ENCODE assay signal across 13 cellular contexts in the genomic region with DNA sequence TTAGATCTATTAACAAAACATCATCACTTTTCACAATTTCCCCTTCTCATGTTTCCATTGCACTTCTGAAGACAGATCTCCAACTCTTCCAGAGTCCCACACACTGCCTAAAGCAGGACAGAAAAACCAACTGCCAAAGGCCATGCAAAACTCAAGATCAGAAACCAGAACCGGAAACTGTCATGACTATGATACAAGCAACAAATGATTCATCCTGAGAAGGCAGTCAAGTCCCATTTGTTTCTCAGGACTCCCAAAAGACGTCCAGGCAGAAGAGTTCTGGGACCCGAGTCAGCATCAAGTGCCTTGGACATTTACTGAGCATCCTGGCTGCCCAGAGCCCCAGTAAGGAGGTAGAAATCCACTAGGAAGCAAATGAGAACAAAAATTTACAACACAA. TPM values are rescaled to one million over a fixed set of nuclear protein-coding genes. Genes with fewer than 3 reads are reported as not detected.
DNase-seq lines count a peak whose midpoint lies in the region; ATAC-seq, FAIRE-seq and TF ChIP-seq lines count a peak whose summit lies in the region.
"Had no signal": no experiment of that assay in that cellular context is flagged by ENCODE, and none has a peak within 500 bp of the region (broad histone marks: within the 10 kb centered on the region; RNA-seq: fewer than 3 reads in every experiment).

No MANE protein-coding gene starts in this region.

- CTCF ChIA-PET in IMR-90 (lab: Yijun Ruan, JAX) (no interaction called here), Caco-2 (lab: Charles Lee) (no interaction called here)

- intact Hi-C loops in IMR-90 (cut with micrococcal nuclease): no loop called here
- intact Hi-C loops in Caco-2 (cut with micrococcal nuclease; ENCODE audit: unreplicated experiment): no loop called here

- H4K8ac ChIP-seq in IMR-90 (ENCODE audit: low read depth in 2 of 2, low read length in 2 of 2): no peak overlapping the region

- no CpG with 5 or more reads among the region's 3 CpGs for WGBS in IMR-90 (ENCODE audit: extremely low coverage in 2 of 2, insufficient read length in 1 of 2), 2 experiments

- H3K27me3 ChIP-seq in IMR-90 (ENCODE audit: control insufficient read depth, insufficient read depth, low read length) (no peaks in the 10 kb centered on the region), bronchial epithelial cell (ENCODE audit: control insufficient read depth, insufficient read depth, low read length) (no peaks in the 10 kb centered on the region), Caco-2 (replicated peaks; ENCODE audit: control insufficient read depth, insufficient read depth, low read length) (no peaks in the 10 kb centered on the region)
- H3K27me3 ChIP-seq: ovary had no signal

- H2BK120ac ChIP-seq in IMR-90 (ENCODE audit: low read depth, low read length): no peak overlapping the region

- no peak overlapping the region for H3K4me3 ChIP-seq in IMR-90 (ENCODE audit: insufficient read depth, low read depth, low read length)
- no peak overlapping the region for H3K4me3 ChIP-seq in bronchial epithelial cell (ENCODE audit: low read depth, low read length)
- H3K4me3 ChIP-seq in Caco-2 (ENCODE audit: low read depth, low read length): no peak overlapping the region
- H3K4me3 ChIP-seq: GM23338, ovary had no signal

- no peak for FAIRE-seq in bronchial epithelial cell (lab: Jason Lieb, UNC)
- FAIRE-seq: colon, HepG2 had no signal

- TF ChIP-seq POLR2A in IMR-90 (IDR thresholded peaks at IDR 0.05; ENCODE audit: low read depth, low read length): no peak

- no peak overlapping the region for H3K14ac ChIP-seq in IMR-90 (replicated peaks; ENCODE audit: low read depth, low read length)

- peaks cover 4 to 14% of the 10 kb centered on the region in 2 experiments; a peak in 2 of 4 replicates for H3K79me1 ChIP-seq in IMR-90 (ENCODE audit: low read depth in 1 of 2, low read length in 2 of 2)

- no peak overlapping the region for H3K4me2 ChIP-seq in IMR-90 (ENCODE audit: low read depth, low read length)
- H3K4me2 ChIP-seq: GM23338 had no signal

- no peaks in the 10 kb centered on the region for H3K27me3 Mint-ChIP-seq in Caco-2 (ENCODE audit: insufficient read depth, unreplicated experiment)

- no peak overlapping the region for H2AK5ac ChIP-seq in IMR-90 (ENCODE audit: low read depth, low read length)

- peaks cover 14% of the 10 kb centered on the region for H3K9me1 ChIP-seq in IMR-90 (ENCODE audit: insufficient read depth, low read length)

- no peak overlapping the region for H3K9ac ChIP-seq in IMR-90 (ENCODE audit: low read depth, low read length)

- H3K36me3 ChIP-seq in IMR-90 (ENCODE audit: control insufficient read depth, insufficient read depth, low read length) (no peaks in the 10 kb centered on the region; the same call in 1 of the 2 replicates), bronchial epithelial cell (ENCODE audit: control insufficient read depth, insufficient read depth, low read length) (peaks cover 8% of the 10 kb centered on the region), Caco-2 (ENCODE audit: control insufficient read depth, insufficient read depth, low read length) (peaks cover 1% of the 10 kb centered on the region; the same call in 1 of the 2 replicates)
- H3K36me3 ChIP-seq: ovary had no signal

- no peak for TF ChIP-seq RAD21 in IMR-90 (IDR thresholded peaks at IDR 0.05; ENCODE audit: low read length)

- no peak overlapping the region for H2AFZ ChIP-seq in IMR-90 (replicated peaks; ENCODE audit: low read length, poor library complexity)
- H2AFZ ChIP-seq: GM23338 had no signal

- H2BK15ac ChIP-seq in IMR-90 (ENCODE audit: low read depth, low read length): no peak overlapping the region

- peaks cover 20% of the 10 kb centered on the region for H3K4me1 Mint-ChIP-seq in Caco-2 (ENCODE audit: low read depth, unreplicated experiment)

- in situ Hi-C loops in IMR-90 (cut with MboI; ENCODE audit: low sequenced_read_pairs): no loop called here

- TF ChIP-seq CTCF in IMR-90 (conservative IDR thresholded peaks at IDR 0.05; ENCODE audit: low read depth, low read length): no peak
- no peak for TF ChIP-seq CTCF in bronchial epithelial cell (IDR thresholded peaks at IDR 0.05; ENCODE audit: insufficient read depth, low read length, severe bottlenecking)
- no peak for TF ChIP-seq CTCF in Caco-2 (IDR thresholded peaks at IDR 0.05; ENCODE audit: insufficient read depth in 1 of 2, low read depth in 1 of 2, low read length in 1 of 2, severe bottlenecking in 1 of 2, unreplicated experiment in 1 of 2)

- no peak overlapping the region for H4K91ac ChIP-seq in IMR-90 (ENCODE audit: insufficient read depth, low read depth, low read length)

- H3K4me1 ChIP-seq in IMR-90 (ENCODE audit: control insufficient read depth, insufficient read depth, low read length): no peaks in the 10 kb centered on the region
- H3K4me1 ChIP-seq in Caco-2: peaks cover 17% of the 10 kb centered on the region

- no peak overlapping the region for H2BK20ac ChIP-seq in IMR-90 (ENCODE audit: low read depth, low read length)

- H3K27ac ChIP-seq in IMR-90 (ENCODE audit: insufficient read depth, low read length): no peak overlapping the region
- H3K27ac ChIP-seq: ovary had no signal

- H4K20me1 ChIP-seq in IMR-90 (ENCODE audit: insufficient read depth, low read length): no peaks in the 10 kb centered on the region

- no peak overlapping the region for H3K23ac ChIP-seq in IMR-90 (ENCODE audit: low read depth, low read length)

- peak; percentile 82 for DNase-seq in ELR (ENCODE audit: low read depth)
- DNase-seq in IMR-90: peak; percentile 61
- DNase-seq in bronchial epithelial cell (ENCODE audit: low read depth): peak; percentile 36
- DNase-seq in iPS-NIHi11 (ENCODE audit: low spot score): no peak
- DNase-seq in GM19238 (ENCODE audit: insufficient read length, low spot score): no peak
- DNase-seq in Caco-2: no peak
- DNase-seq: DMS53, ovary had no signal

- no peak overlapping the region for H2AK9ac ChIP-seq in IMR-90 (replicated peaks; ENCODE audit: low read depth, low read length, poor library complexity)

- POLR2A ChIA-PET in IMR-90 (lab: Charles Lee; ENCODE audit: unreplicated experiment): no interaction called here
- POLR2A ChIA-PET in Caco-2 (lab: Charles Lee): no interaction called here

- BruUV-seq in IMR-90 (replicated peaks; lab: Mats Ljungman, UMichigan) (no TSS peak), Caco-2 (replicated peaks; lab: Mats Ljungman, UMichigan) (no TSS peak)

- ATAC-seq in GM19395 (IDR thresholded peaks at IDR 0.05; ENCODE audit: unreplicated experiment) (peak; percentile 74), IMR-90 (ENCODE audit: low read depth) (no peak), esophagus mucosa (no peak)
- ATAC-seq: GM23338, HepG2 had no signal

- dilution Hi-C loops in IMR-90 (cut with HindIII; ENCODE audit: low sequenced_read_pairs, unreplicated experiment): no loop called here

- no peak overlapping the region for H4K5ac ChIP-seq in IMR-90 (ENCODE audit: low read depth, low read length)

- no peaks in the 10 kb centered on the region for H3K9me3 Mint-ChIP-seq in Caco-2 (ENCODE audit: unreplicated experiment)
- H3K9me3 Mint-ChIP-seq: GM23338 had no signal

- no peaks in the 10 kb centered on the region for H3K36me3 Mint-ChIP-seq in Caco-2 (ENCODE audit: insufficient read depth, unreplicated experiment)

- no peak overlapping the region for H3K4me3 Mint-ChIP-seq in Caco-2 (ENCODE audit: unreplicated experiment)
- H3K4me3 Mint-ChIP-seq: GM23338 had no signal

- no peak overlapping the region for H3K4ac ChIP-seq in IMR-90 (ENCODE audit: low read depth, low read length)

- H3K18ac ChIP-seq in IMR-90 (ENCODE audit: low read depth, low read length): no peak overlapping the region

- H2BK5ac ChIP-seq in IMR-90 (ENCODE audit: low read depth, low read length, poor library complexity, severe bottlenecking): no peak overlapping the region

- no peak overlapping the region for H3K27ac Mint-ChIP-seq in Caco-2 (ENCODE audit: unreplicated experiment)
- H3K27ac Mint-ChIP-seq: GM23338 had no signal

- no peak overlapping the region for H3K56ac ChIP-seq in IMR-90 (ENCODE audit: extremely low read depth, insufficient read depth, low read length)

- H3K9me3 ChIP-seq in IMR-90 (ENCODE audit: control insufficient read depth, insufficient read depth, low read length) (no peaks in the 10 kb centered on the region), Caco-2 (no peaks in the 10 kb centered on the region)
- H3K9me3 ChIP-seq: ovary had no signal

TF ChIP-seq in IMR-90, 13 proteins besides CTCF, POLR2A, EP300 and RAD21:
- TF ChIP-seq RFX5 (IDR thresholded peaks at IDR 0.05; ENCODE audit: low read depth, low read length): no peak
- no peak for TF ChIP-seq SMC3 (IDR thresholded peaks at IDR 0.05; ENCODE audit: low read depth, low read length)
- TF ChIP-seq CHD1 (IDR thresholded peaks at IDR 0.05; ENCODE audit: low read depth, low read length): no peak
- no peak for TF ChIP-seq MAFK (IDR thresholded peaks at IDR 0.05; ENCODE audit: low read depth, low read length)
- TF ChIP-seq NFE2L2 (IDR thresholded peaks at IDR 0.05; ENCODE audit: low read depth, low read length): no peak
- no peak for TF ChIP-seq RCOR1 (IDR thresholded peaks at IDR 0.05; ENCODE audit: insufficient replicate concordance, low read length)
- TF ChIP-seq, protein P1, sequence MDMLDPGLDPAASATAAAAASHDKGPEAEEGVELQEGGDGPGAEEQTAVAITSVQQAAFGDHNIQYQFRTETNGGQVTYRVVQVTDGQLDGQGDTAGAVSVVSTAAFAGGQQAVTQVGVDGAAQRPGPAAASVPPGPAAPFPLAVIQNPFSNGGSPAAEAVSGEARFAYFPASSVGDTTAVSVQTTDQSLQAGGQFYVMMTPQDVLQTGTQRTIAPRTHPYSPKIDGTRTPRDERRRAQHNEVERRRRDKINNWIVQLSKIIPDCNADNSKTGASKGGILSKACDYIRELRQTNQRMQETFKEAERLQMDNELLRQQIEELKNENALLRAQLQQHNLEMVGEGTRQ (IDR thresholded peaks at IDR 0.05; ENCODE audit: low read depth, low read length): no peak

RNA-seq across cellular contexts. Expression of a gene that starts 38.8 kb away (rescaled TPM):
- 2.2 and 2.7 TPM in 2 replicates for total RNA-seq in IMR-90 (2012; rRNA removed)
- polyA plus RNA-seq in IMR-90 (2012; rRNA removed): 3.7 and 4.1 TPM in 2 replicates
- polyA plus RNA-seq in IMR-90 (2012; cell fraction: cytosol; rRNA removed): 3.2 and 3.4 TPM in 2 replicates
- 7.5 and 10.9 TPM in 2 replicates for polyA plus RNA-seq in IMR-90 (2012; cell fraction: nucleus; rRNA removed; ENCODE audit: low replicate concordance)
- 22.1 and 35.2 TPM in 2 replicates for total RNA-seq in bronchial epithelial cell
- total RNA-seq in Caco-2 (2022): 24.3 and 27.5 TPM in 2 replicates
- total RNA-seq in esophagus mucosa: 18.5 TPM

Comparison
In these comparisons a context has a peak if more than half of its experiments do, and no peak if none do; other contexts are left out.
1. DNase-seq: peak in ELR (single experiment), IMR-90 (single experiment) and bronchial epithelial cell (single experiment); none in iPS-NIHi11 (single experiment), GM19238 (single experiment) and Caco-2 (0 of 2).